In the genomic region with DNA sequence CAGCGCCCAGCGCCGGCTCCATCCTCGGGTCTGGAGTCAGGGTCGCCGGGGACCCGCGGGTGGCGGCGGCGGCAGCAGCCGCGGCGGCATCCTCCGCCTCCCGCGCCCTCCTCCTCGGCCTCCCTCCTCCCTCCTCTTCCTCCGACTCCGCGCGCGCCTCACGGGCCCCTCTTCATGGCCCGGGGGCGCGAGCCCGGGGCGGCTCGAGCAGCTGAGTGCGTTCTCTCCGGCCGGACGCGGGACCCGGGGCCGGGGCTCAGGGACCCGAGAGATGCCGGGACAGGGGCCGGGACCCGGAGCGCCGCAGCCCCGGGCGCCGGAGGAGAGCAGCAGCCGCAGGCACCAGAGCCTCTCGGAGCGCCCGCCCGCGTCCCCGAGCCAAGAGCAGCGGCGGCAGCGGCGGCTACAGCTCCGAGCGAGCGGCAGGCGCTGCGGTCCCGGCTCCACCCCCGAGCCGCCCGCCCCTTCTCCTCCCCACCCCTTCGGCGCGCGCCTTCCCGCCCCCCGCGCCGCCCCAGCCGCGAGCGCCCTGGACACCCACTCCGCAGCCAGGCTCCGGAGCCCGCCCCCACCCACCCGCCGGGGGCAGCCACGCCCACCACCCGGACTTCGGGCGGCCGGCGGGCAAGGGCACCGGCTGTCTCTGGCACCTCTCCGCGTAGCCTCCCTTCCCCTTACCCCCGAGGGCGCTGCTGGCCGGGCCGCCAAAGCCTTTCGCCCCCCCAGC, we compare ENCODE assay signal across 8 cellular contexts. TPM values are rescaled to one million over a fixed set of nuclear protein-coding genes. Genes with fewer than 3 reads are reported as not detected.
DNase-seq lines count a peak whose midpoint lies in the region; ATAC-seq and TF ChIP-seq lines count a peak whose summit lies in the region.

A gene with protein sequence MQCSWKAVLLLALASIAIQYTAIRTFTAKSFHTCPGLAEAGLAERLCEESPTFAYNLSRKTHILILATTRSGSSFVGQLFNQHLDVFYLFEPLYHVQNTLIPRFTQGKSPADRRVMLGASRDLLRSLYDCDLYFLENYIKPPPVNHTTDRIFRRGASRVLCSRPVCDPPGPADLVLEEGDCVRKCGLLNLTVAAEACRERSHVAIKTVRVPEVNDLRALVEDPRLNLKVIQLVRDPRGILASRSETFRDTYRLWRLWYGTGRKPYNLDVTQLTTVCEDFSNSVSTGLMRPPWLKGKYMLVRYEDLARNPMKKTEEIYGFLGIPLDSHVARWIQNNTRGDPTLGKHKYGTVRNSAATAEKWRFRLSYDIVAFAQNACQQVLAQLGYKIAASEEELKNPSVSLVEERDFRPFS (minus strand): TSS at position 417 of the 727 bp plus-strand sequence. CDS start 14,699 bp downstream, outside the sequence.

- no peaks in the 10 kb centered on the region for H3K4me1 ChIP-seq in HAP-1

- no peak for TF ChIP-seq CTCF in AG10803 (conservative IDR thresholded peaks at IDR 0.05; ENCODE audit: low read length)
- TF ChIP-seq CTCF in fibroblast of villous mesenchyme (IDR thresholded peaks at IDR 0.05; ENCODE audit: insufficient read depth, low read depth, low read length): no peak
- TF ChIP-seq CTCF in natural killer cell (IDR thresholded peaks at IDR 0.05): no peak

- DNase-seq in AG10803 (ENCODE audit: low read depth): no peak
- DNase-seq in HAP-1 (ENCODE audit: low spot score in 2 of 2): peak in 1 of 2 experiments; percentile 64
- peak; percentile 25 for DNase-seq in activated CD4-positive, alpha-beta T cell treated with anti-CD3 and anti-CD28 coated beads, Interleukin-2, amount 50 U/mL, for 48 hours
- peak; percentile 12 for DNase-seq in fibroblast of villous mesenchyme (ENCODE audit: low read depth)
- DNase-seq in natural killer cell: no peak
- DNase-seq in UCSD-AML1 (lab: John Stamatoyannopoulos, UW; ENCODE audit: unreplicated experiment): no peak

- in situ Hi-C loops in HAP-1 (cut with MboI; ENCODE audit: low sequenced_read_pairs): no loop called here

- no peaks in the 10 kb centered on the region for H3K9me3 ChIP-seq in HAP-1

- peak within 1 kb of the TSS; percentile 85 for H3K4me3 Mint-ChIP-seq in natural killer cell

- peaks cover 0 to 5% of the 10 kb centered on the region in 2 donors for H3K4me1 Mint-ChIP-seq in natural killer cell

- H3K4me3 ChIP-seq in AG10803 (ENCODE audit: low read length) (peak within 1 kb of the TSS; percentile 33), HAP-1 (peak within 1 kb of the TSS; percentile 26), fibroblast of villous mesenchyme (ENCODE audit: low read depth, low read length) (peak within 1 kb of the TSS; percentile 52)

- no peaks in the 10 kb centered on the region for H3K9me3 Mint-ChIP-seq in natural killer cell

- H3K36me3 Mint-ChIP-seq in natural killer cell: no peaks in the 10 kb centered on the region

- peaks cover 38 to 49% of the 10 kb centered on the region in 2 donors for H3K27me3 Mint-ChIP-seq in natural killer cell (ENCODE audit: low read depth in 2 of 2)

- H3K27ac Mint-ChIP-seq in natural killer cell: peak within 1 kb of the TSS in 1 of 2 donors; percentile 27

- intact Hi-C loops in natural killer cell (cut with micrococcal nuclease): no loop called here

- peaks cover 76% of the 10 kb centered on the region for H3K27me3 ChIP-seq in HAP-1 (ENCODE audit: low read depth)

- peak; percentile 29 to 75 (median 70) for ATAC-seq in natural killer cell
- ATAC-seq in GM18519 (IDR thresholded peaks at IDR 0.05; ENCODE audit: low FRiP score, unreplicated experiment): no peak
- no peak for ATAC-seq in GM18870 (IDR thresholded peaks at IDR 0.05; ENCODE audit: unreplicated experiment)

- no peaks in the 10 kb centered on the region for H3K36me3 ChIP-seq in HAP-1 (replicated peaks)

RNA-seq across cellular contexts. Expression of the gene that starts here (rescaled TPM):
- total RNA-seq in fibroblast of villous mesenchyme: 0.43 and 0.97 TPM in 2 replicates
- total RNA-seq in natural killer cell: not detected

Comparison
In these comparisons a context has a peak if more than half of its experiments do, and no peak if none do; other contexts are left out.
1. Peak in DNase-seq and H3K4me3 ChIP-seq in fibroblast of villous mesenchyme; RNA of the gene not detected or under 1 TPM.
2. Peak in ATAC-seq in natural killer cell; RNA of the gene not detected or under 1 TPM.
3. DNase-seq: peak in activated CD4-positive, alpha-beta T cell treated with anti-CD3 and anti-CD28 coated beads, Interleukin-2, amount 50 U/mL, for 48 hours (2 of 2); none in AG10803 (single experiment), natural killer cell (single experiment) and UCSD-AML1 (single experiment).
4. Peak in every context shown above with its lines, with median percentiles within 50 percentile points of each other: H3K4me3 ChIP-seq.